Comparison of ENCODE assay signal across 10 cellular contexts in genomic region chr2:153287109-153287801, GRCh38.
DNase-seq lines count a peak whose midpoint lies in the region; ATAC-seq and TF ChIP-seq lines count a peak whose summit lies in the region.
"Had no signal": no experiment of that assay in that cellular context is flagged by ENCODE, and none has a peak within 500 bp of the region (broad histone marks: within the 10 kb centered on the region; RNA-seq: fewer than 3 reads in every experiment).

No MANE protein-coding gene starts in this region.

- no peak overlapping the region for H2AFZ ChIP-seq in ACC112 (ENCODE audit: low read length, unreplicated experiment)
- H2AFZ ChIP-seq: PC-9 had no signal

- H3K4me1 ChIP-seq in ACC112 (ENCODE audit: control insufficient read depth, insufficient read depth, low read length, unreplicated experiment) = no peaks in the 10 kb centered on the region
- H3K4me1 ChIP-seq: lower lobe of right lung had no signal

- no peaks in the 10 kb centered on the region for H3K27me3 Mint-ChIP-seq in endothelial cell (ENCODE audit: unreplicated experiment)

- peak; percentile 68 for ATAC-seq in GM18909 (IDR thresholded peaks at IDR 0.05; ENCODE audit: poor library complexity, unreplicated experiment)

- H3K27ac Mint-ChIP-seq in endothelial cell (ENCODE audit: unreplicated experiment) = no peak overlapping the region

- no peaks in the 10 kb centered on the region for H3K79me2 ChIP-seq in ACC112 (ENCODE audit: control insufficient read depth, insufficient read depth, low read length, unreplicated experiment)

- no peaks in the 10 kb centered on the region for H3K9me3 Mint-ChIP-seq in endothelial cell (ENCODE audit: unreplicated experiment)

- no peaks in the 10 kb centered on the region for H3K36me3 Mint-ChIP-seq in endothelial cell (ENCODE audit: low read depth, unreplicated experiment)

- peak overlapping the region; percentile 54; the same call in 1 of the 2 replicates for H3K4me3 ChIP-seq in ACC112 (ENCODE audit: low read depth, low read length)
- H3K4me3 ChIP-seq: lower lobe of right lung, PC-9 had no signal

- no peak for TF ChIP-seq CTCF in endothelial cell (IDR thresholded peaks at IDR 0.05; ENCODE audit: unreplicated experiment)

- no peaks in the 10 kb centered on the region for H3K4me1 Mint-ChIP-seq in endothelial cell (ENCODE audit: unreplicated experiment)

- DNase-seq in NCI-H69 (lab: John Stamatoyannopoulos, UW) = peak; percentile 39
- peak; percentile 18 for DNase-seq in endothelial cell (ENCODE audit: low spot score)
- DNase-seq in midbrain (lab: John Stamatoyannopoulos, UW) = no peak
- DNase-seq in HPDE6-E6E7 (ENCODE audit: extremely low spot score) = no peak
- DNase-seq in NCI-H128 (lab: John Stamatoyannopoulos, UW; ENCODE audit: unreplicated experiment) = no peak
- no peak for DNase-seq in NCI-H1092 treated with DMSO at 0.1 percent for 48 hours (lab: John Stamatoyannopoulos, UW)
- DNase-seq: lower lobe of right lung, PC-9 had no signal

- no peak overlapping the region for H3K4me3 Mint-ChIP-seq in endothelial cell (ENCODE audit: unreplicated experiment)

- no peak overlapping the region for H3K27ac ChIP-seq in ACC112 (ENCODE audit: low read depth, low read length)
- H3K27ac ChIP-seq: lower lobe of right lung, PC-9 had no signal

- H3K27me3 ChIP-seq in ACC112 (ENCODE audit: insufficient read depth, low read length) = no peaks in the 10 kb centered on the region

- H3K36me3 ChIP-seq in ACC112 (ENCODE audit: insufficient read depth, low read length) = no peaks in the 10 kb centered on the region
- H3K36me3 ChIP-seq: lower lobe of right lung had no signal

Comparison
In these comparisons a context has a peak if more than half of its experiments do, and no peak if none do; other contexts are left out.
1. DNase-seq: peak in NCI-H69 (single experiment) and endothelial cell (single experiment); none in midbrain (single experiment), HPDE6-E6E7 (single experiment), NCI-H128 (single experiment) and NCI-H1092 treated with DMSO at 0.1 percent for 48 hours (single experiment).